Comparison of ENCODE assay signal across 13 cellular contexts in genomic region chr6:159084493-159085091, GRCh38. TPM values are rescaled to one million over a fixed set of nuclear protein-coding genes. Genes with fewer than 3 reads are reported as not detected.
DNase-seq lines count a peak whose midpoint lies in the region; ATAC-seq and TF ChIP-seq lines count a peak whose summit lies in the region.
"Had no signal": no experiment of that assay in that cellular context is flagged by ENCODE, and none has a peak within 500 bp of the region (broad histone marks: within the 10 kb centered on the region; RNA-seq: fewer than 3 reads in every experiment).

No MANE protein-coding gene starts in this region.

- H3K4me3 ChIP-seq in A673 (ENCODE audit: low read depth, low read length, poor library complexity, severe bottlenecking) = no peak overlapping the region
- no peak overlapping the region for H3K4me3 ChIP-seq in fibroblast of mammary gland (ENCODE audit: control insufficient read depth, low read depth, low read length)
- no peak overlapping the region for H3K4me3 ChIP-seq in GM23338
- H3K4me3 ChIP-seq: vagina had no signal

- H3F3A ChIP-seq in GM23338 (replicated peaks; ENCODE audit: low read depth) = no peaks in the 10 kb centered on the region

- no peaks in the 10 kb centered on the region for H3K9me2 ChIP-seq in GM23338 (ENCODE audit: insufficient read depth)

- H4K20me1 ChIP-seq in GM23338 (replicated peaks; ENCODE audit: insufficient read depth) = no peaks in the 10 kb centered on the region

- H2AFZ ChIP-seq in GM23338 = no peak overlapping the region

- H3K36me3 Mint-ChIP-seq in T-cell (no peaks in the 10 kb centered on the region), GM23338 (ENCODE audit: low read depth) (no peaks in the 10 kb centered on the region)

- no peak for ATAC-seq in T-cell (replicated peaks in 1 of 4)
- no peak for ATAC-seq in GM23338
- ATAC-seq in HG02678 (IDR thresholded peaks at IDR 0.05; ENCODE audit: unreplicated experiment) = no peak

- H3K4me1 Mint-ChIP-seq in T-cell (peaks cover 11 to 17% (median 12%) of the 10 kb centered on the region in 3 donors), GM23338 (peaks cover 5% of the 10 kb centered on the region; the same call in 2 of the 3 replicates)

- DNase-seq in A673 (ENCODE audit: low spot score) (peak; percentile 7), H4 (ENCODE audit: low spot score) (peak; percentile 9), SIG-M5 treated with dmso at 0.1 percent for 504 hours (lab: John Stamatoyannopoulos, UW; ENCODE audit: unreplicated experiment) (peak; percentile 85), fibroblast of mammary gland (ENCODE audit: low read depth) (peak; percentile 83), T-cell (no peak), NCI-H1092 treated with DMSO at 0.1 percent for 48 hours (lab: John Stamatoyannopoulos, UW) (no peak), GM23338 (ENCODE audit: low spot score) (no peak)
- DNase-seq: activated CD4-positive, alpha-beta T cell treated with anti-CD3 and anti-CD28 coated beads, Interleukin-2, amount 50 U/mL, for 4 hours; brain microvascular endothelial cell; NCI-H2029 treated with DMSO at 0.1 percent for 48 hours had no signal

- POLR2A ChIA-PET in A673 (lab: Charles Lee; ENCODE audit: low non-redundant PET) (interaction anchor here (0.7 kb wide), 1 partner anchor 872 kb away, joined by 4 read pairs; no protein-coding TSS in a partner anchor), T-cell (lab: Charles Lee) (interaction anchor here in 1 of 2 donors (0.7 kb wide), 1 partner anchor 19 kb away, joined by 4 read pairs; no protein-coding TSS in a partner anchor)

- H3K79me2 ChIP-seq in GM23338 (replicated peaks; ENCODE audit: insufficient read depth) = no peaks in the 10 kb centered on the region

- TF ChIP-seq CTCF in A673 (conservative IDR thresholded peaks at IDR 0.05; ENCODE audit: low read depth, low read length) (no peak), fibroblast of mammary gland (conservative IDR thresholded peaks at IDR 0.05; ENCODE audit: control insufficient read depth, insufficient read depth, low read depth, low read length) (no peak), GM23338 (conservative IDR thresholded peaks at IDR 0.05; ENCODE audit: low read depth in 2 of 2) (no peak)

- H3K9me3 ChIP-seq in A673 (ENCODE audit: low read depth, low read length, poor library complexity, severe bottlenecking) = no peaks in the 10 kb centered on the region
- H3K9me3 ChIP-seq: vagina had no signal

- intact Hi-C loops in A673 (cut with micrococcal nuclease; ENCODE audit: unreplicated experiment) = no loop called here

- no peak overlapping the region for H3K27ac ChIP-seq in A673 (ENCODE audit: low read depth, low read length, poor library complexity, severe bottlenecking)
- H3K27ac ChIP-seq in GM23338 (ENCODE audit: low read depth) = no peak overlapping the region
- H3K27ac ChIP-seq: brain microvascular endothelial cell, vagina had no signal

- H3K9me3 Mint-ChIP-seq in T-cell = peaks cover 0 to 1% (median 0%) of the 10 kb centered on the region in 3 donors
- H3K9me3 Mint-ChIP-seq in GM23338 = no peaks in the 10 kb centered on the region
- H3K9me3 Mint-ChIP-seq: activated T-helper 2 cell treated with anti-CD3 and anti-CD28 coated beads, Interferon-gamma antibody, Interleukin-2, Interleukin-4, amounts not matched to agents 10 μg/mL and 5 μg/mL and 100 μg/mL, durations not matched to agents 14 hours and 24 hours and 36 hours had no signal

- CTCF ChIA-PET in A673 (lab: Charles Lee) = no interaction called here
- CTCF ChIA-PET in T-cell (lab: Charles Lee) = no interaction called here

- no TSS peak for BruUV-seq in A673 (replicated peaks; lab: Mats Ljungman, UMichigan)

- H3K4me1 ChIP-seq in A673 (ENCODE audit: insufficient read depth, low read length, poor library complexity, severe bottlenecking) = no peaks in the 10 kb centered on the region
- H3K4me1 ChIP-seq in GM23338 (ENCODE audit: insufficient read depth) = no peaks in the 10 kb centered on the region; the same call in 1 of the 2 replicates
- H3K4me1 ChIP-seq: vagina had no signal

- no peaks in the 10 kb centered on the region for H3K36me3 ChIP-seq in A673 (ENCODE audit: insufficient read depth, low read length, poor library complexity, severe bottlenecking)
- H3K36me3 ChIP-seq in GM23338 (ENCODE audit: insufficient read depth) = no peaks in the 10 kb centered on the region
- H3K36me3 ChIP-seq: brain microvascular endothelial cell, vagina had no signal

- H3K4me2 ChIP-seq in GM23338 = no peak overlapping the region

- H3K27ac Mint-ChIP-seq in T-cell (no peak overlapping the region), GM23338 (no peak overlapping the region)
- H3K27ac Mint-ChIP-seq: activated T-helper 2 cell treated with anti-CD3 and anti-CD28 coated beads, Interferon-gamma antibody, Interleukin-2, Interleukin-4, amounts not matched to agents 10 μg/mL and 5 μg/mL and 100 μg/mL, durations not matched to agents 14 hours and 24 hours and 36 hours had no signal

- H3K27me3 ChIP-seq in A673 (replicated peaks; ENCODE audit: insufficient read depth, low read depth, low read length, poor library complexity) (no peaks in the 10 kb centered on the region), GM23338 (ENCODE audit: insufficient read depth) (no peaks in the 10 kb centered on the region)
- H3K27me3 ChIP-seq: brain microvascular endothelial cell, vagina had no signal

- no peaks in the 10 kb centered on the region for H3K27me3 Mint-ChIP-seq in T-cell
- no peaks in the 10 kb centered on the region for H3K27me3 Mint-ChIP-seq in GM23338 (ENCODE audit: insufficient read depth, low read depth, poor library complexity)

- no peak overlapping the region for H3K4me3 Mint-ChIP-seq in T-cell
- H3K4me3 Mint-ChIP-seq in GM23338 = no peak overlapping the region

TF ChIP-seq in GM23338, 12 proteins besides CTCF, POLR2A, EP300 and RAD21 (continues in another document):
- TF ChIP-seq, protein P1, sequence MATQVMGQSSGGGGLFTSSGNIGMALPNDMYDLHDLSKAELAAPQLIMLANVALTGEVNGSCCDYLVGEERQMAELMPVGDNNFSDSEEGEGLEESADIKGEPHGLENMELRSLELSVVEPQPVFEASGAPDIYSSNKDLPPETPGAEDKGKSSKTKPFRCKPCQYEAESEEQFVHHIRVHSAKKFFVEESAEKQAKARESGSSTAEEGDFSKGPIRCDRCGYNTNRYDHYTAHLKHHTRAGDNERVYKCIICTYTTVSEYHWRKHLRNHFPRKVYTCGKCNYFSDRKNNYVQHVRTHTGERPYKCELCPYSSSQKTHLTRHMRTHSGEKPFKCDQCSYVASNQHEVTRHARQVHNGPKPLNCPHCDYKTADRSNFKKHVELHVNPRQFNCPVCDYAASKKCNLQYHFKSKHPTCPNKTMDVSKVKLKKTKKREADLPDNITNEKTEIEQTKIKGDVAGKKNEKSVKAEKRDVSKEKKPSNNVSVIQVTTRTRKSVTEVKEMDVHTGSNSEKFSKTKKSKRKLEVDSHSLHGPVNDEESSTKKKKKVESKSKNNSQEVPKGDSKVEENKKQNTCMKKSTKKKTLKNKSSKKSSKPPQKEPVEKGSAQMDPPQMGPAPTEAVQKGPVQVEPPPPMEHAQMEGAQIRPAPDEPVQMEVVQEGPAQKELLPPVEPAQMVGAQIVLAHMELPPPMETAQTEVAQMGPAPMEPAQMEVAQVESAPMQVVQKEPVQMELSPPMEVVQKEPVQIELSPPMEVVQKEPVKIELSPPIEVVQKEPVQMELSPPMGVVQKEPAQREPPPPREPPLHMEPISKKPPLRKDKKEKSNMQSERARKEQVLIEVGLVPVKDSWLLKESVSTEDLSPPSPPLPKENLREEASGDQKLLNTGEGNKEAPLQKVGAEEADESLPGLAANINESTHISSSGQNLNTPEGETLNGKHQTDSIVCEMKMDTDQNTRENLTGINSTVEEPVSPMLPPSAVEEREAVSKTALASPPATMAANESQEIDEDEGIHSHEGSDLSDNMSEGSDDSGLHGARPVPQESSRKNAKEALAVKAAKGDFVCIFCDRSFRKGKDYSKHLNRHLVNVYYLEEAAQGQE (IDR thresholded peaks at IDR 0.05; ENCODE audit: unreplicated experiment) = no peak
- TF ChIP-seq JUNB (IDR thresholded peaks at IDR 0.05; ENCODE audit: unreplicated experiment) (no peak), EZH2phosphoT487 (IDR thresholded peaks at IDR 0.05; ENCODE audit: unreplicated experiment) (no peak), ZNF114 (CRISPR knock-in tag; IDR thresholded peaks at IDR 0.05) (no peak), ZNF331 (CRISPR knock-in tag; IDR thresholded peaks at IDR 0.05; ENCODE audit: low read depth) (no peak), STAT1 (IDR thresholded peaks at IDR 0.05; ENCODE audit: unreplicated experiment) (no peak), EZH2 (IDR thresholded peaks at IDR 0.05; ENCODE audit: low read depth, unreplicated experiment) (no peak)

RNA-seq across cellular contexts. Expression of gene TAGAP, which starts 39.8 kb away (rescaled TPM):
- total RNA-seq in A673 (2021) (0.11 TPM in 1 of 2 replicates, not detected in the other), T-cell (100 to 1,000 TPM; 110 to 224 (median 128) TPM)
- total RNA-seq in H4 (2014; rRNA removed; shearing (Covaris generic)) = not detected in 2 replicates
- total RNA-seq in GM23338 (2014; rRNA removed; shearing (Covaris generic)) = 0.43 TPM in 1 of 2 replicates, not detected in the other
- polyA plus RNA-seq in GM23338 (2016; fragmentation: Nextera tagmentation; extraction: Ambion mirVana) = not detected in 2 replicates

Comparison
In these comparisons a context has a peak if more than half of its experiments do, and no peak if none do; other contexts are left out.
1. DNase-seq: peak in A673 (single experiment), H4 (single experiment), SIG-M5 treated with dmso at 0.1 percent for 504 hours (single experiment) and fibroblast of mammary gland (single experiment); none in T-cell (0 of 34), NCI-H1092 treated with DMSO at 0.1 percent for 48 hours (single experiment) and GM23338 (single experiment).
2. RNA of gene TAGAP, which starts 39.8 kb away (total RNA-seq): 110 to 224 TPM in T-cell; 0.11 TPM in A673, not detected in H4 and 0.43 TPM in GM23338; every median in the first group is over 10 times any median in the second.